In genomic region chr17:17934214-17934613, GRCh38 we compare ENCODE assay signal across 1 cellular context.
TF ChIP-seq lines count a peak whose summit lies in the region.

No MANE protein-coding gene starts in this region.

TF ChIP-seq in IMR-90, 13 proteins besides CTCF, POLR2A, EP300 and RAD21:
- TF ChIP-seq FOS (IDR thresholded peaks at IDR 0.05; ENCODE audit: low read depth, low read length): no peak
- TF ChIP-seq NFE2L2 (IDR thresholded peaks at IDR 0.05; ENCODE audit: low read depth, low read length): no peak
- no peak for TF ChIP-seq BHLHE40 (IDR thresholded peaks at IDR 0.05; ENCODE audit: low read depth, low read length)
- TF ChIP-seq, protein P1, sequence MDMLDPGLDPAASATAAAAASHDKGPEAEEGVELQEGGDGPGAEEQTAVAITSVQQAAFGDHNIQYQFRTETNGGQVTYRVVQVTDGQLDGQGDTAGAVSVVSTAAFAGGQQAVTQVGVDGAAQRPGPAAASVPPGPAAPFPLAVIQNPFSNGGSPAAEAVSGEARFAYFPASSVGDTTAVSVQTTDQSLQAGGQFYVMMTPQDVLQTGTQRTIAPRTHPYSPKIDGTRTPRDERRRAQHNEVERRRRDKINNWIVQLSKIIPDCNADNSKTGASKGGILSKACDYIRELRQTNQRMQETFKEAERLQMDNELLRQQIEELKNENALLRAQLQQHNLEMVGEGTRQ (IDR thresholded peaks at IDR 0.05; ENCODE audit: low read depth, low read length): no peak
- no peak for TF ChIP-seq CHD1 (IDR thresholded peaks at IDR 0.05; ENCODE audit: low read depth, low read length)
